ENCODE assay signal across 8 cellular contexts in the genomic region with DNA sequence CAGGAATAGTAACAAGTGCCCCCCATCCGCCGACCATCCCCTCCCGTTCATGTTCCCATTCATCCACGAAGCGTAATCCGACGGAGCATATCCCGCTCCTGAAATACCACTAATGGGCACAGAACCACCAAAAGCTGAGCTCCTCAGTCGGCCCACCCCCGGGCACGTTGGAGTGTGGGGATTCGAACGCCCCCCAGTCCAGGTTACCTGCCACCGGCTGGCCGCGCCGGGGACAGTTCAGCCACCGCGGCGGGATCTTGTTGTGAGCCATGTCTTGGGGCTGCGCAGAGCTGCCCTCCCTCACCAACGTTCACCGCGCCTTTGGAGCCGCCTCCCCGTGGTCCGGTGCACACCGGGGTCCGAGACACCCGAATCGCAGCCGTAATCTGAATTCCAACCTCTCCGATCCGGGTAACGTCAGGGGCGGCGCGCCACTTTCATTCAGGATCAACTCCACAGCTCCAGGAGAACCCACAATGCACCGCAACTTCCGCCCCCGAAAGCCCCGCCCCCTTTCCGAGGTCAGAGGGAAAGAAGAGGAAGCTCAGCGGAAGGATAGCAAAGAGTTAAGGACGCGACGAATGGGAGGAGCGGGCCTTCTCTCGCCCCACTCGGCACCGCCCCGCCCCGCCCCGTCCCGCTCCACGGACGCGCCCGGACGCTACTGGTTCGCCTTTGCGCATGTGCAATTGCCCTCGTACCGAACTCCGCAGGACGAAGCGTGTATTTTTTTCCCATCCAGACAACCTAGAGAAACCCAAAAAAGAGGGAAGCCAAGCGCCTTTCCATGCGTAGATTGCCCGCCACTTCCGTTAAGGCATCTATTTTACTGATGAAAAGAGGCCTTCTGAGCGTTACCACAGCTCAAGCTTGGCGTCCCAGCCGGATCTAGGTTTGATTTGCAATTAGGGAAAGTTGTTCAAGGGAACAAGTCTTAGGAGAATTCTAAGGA. TPM values are rescaled to one million over a fixed set of nuclear protein-coding genes. Genes with fewer than 3 reads are reported as not detected.
DNase-seq lines count a peak whose midpoint lies in the region; ATAC-seq and TF ChIP-seq lines count a peak whose summit lies in the region.

A gene (minus strand): TSS at position 480 of the 952 bp plus-strand sequence. CDS start 209 bp downstream, at position 271.

- H3K36me3 ChIP-seq in HUES64 (ENCODE audit: insufficient read depth, low read length): peaks cover 2% of the 10 kb centered on the region; the same call in 1 of the 2 replicates
- H3K36me3 ChIP-seq in OCI-LY1 (ENCODE audit: insufficient read depth, low read length): peaks cover 6% of the 10 kb centered on the region; the same call in 1 of the 2 replicates

- DNase-seq in Calu3 (peak; percentile 98), endothelial cell (ENCODE audit: low spot score) (peak; percentile 98), mesothelial cell of epicardium (ENCODE audit: low spot score in 2 of 2, unreplicated experiment in 2 of 2) (peak; percentile 97)
- peak; percentile 98 for DNase-seq in activated CD8-positive, alpha-beta memory T cell treated with anti-CD3 and anti-CD28 coated beads, Interleukin-2, amount 50 U/mL, for 4 hours
- DNase-seq in stimulated activated CD8-positive, alpha-beta memory T cell treated with anti-CD3 and anti-CD28 coated beads, Interleukin-15, amount 100 ng/mL, for 48 hours (ENCODE audit: low read depth in 2 of 2): peak; percentile 97 to 98

- no peaks in the 10 kb centered on the region for H3K9me2 ChIP-seq in OCI-LY1 (ENCODE audit: low read depth, low read length)

- CTCF ChIA-PET in Calu3 (lab: Charles Lee): interaction anchor here (0.6 to 1.0 kb wide), 3 partner anchors 19 to 117 kb away, joined by 3 to 4 read pairs (median 4); a partner anchor contains a TSS

- H3K27ac ChIP-seq in HUES64 (ENCODE audit: low read depth, low read length) (peak within 1 kb of the TSS; percentile 69; the same call in 1 of the 2 replicates), OCI-LY1 (ENCODE audit: low read depth, low read length, poor library complexity, severe bottlenecking) (peak within 1 kb of the TSS; percentile 41)

- H2AFZ ChIP-seq in OCI-LY1 (ENCODE audit: low read length): peak within 1 kb of the TSS; percentile 95

- peak; percentile 96 for ATAC-seq in GM21447 (IDR thresholded peaks at IDR 0.05; ENCODE audit: unreplicated experiment)

- 0 out of 2 replicates have a peak, but pooled peaks cover 3% of the 10 kb centered on the region for H3K27me3 ChIP-seq in HUES64 (ENCODE audit: insufficient read depth, low read length)
- no peaks in the 10 kb centered on the region for H3K27me3 ChIP-seq in OCI-LY1 (ENCODE audit: insufficient read depth, low read length)

- no peaks in the 10 kb centered on the region for H3K4me1 ChIP-seq in HUES64 (ENCODE audit: insufficient read depth, low read length)
- H3K4me1 ChIP-seq in OCI-LY1 (ENCODE audit: insufficient read depth, low read length, severe bottlenecking): peaks cover 22% of the 10 kb centered on the region

- WGBS in HUES64: under 1% methylated on average over 74 of the region's 74 CpGs

- H3K36me3 Mint-ChIP-seq in Calu3 (ENCODE audit: insufficient read depth, unreplicated experiment) (peaks cover 31% of the 10 kb centered on the region), endothelial cell (ENCODE audit: low read depth, unreplicated experiment) (peaks cover 12% of the 10 kb centered on the region), mesothelial cell of epicardium (peaks cover 7% of the 10 kb centered on the region)

- no TSS peak for BruUV-seq in Calu3 (replicated peaks; lab: Mats Ljungman, UMichigan)

- intact Hi-C loops in Calu3 (cut with micrococcal nuclease; ENCODE audit: unreplicated experiment): no loop called here

- H3K9me3 ChIP-seq in HUES64 (ENCODE audit: insufficient read depth, low read depth, low read length) (peaks cover 15% of the 10 kb centered on the region), OCI-LY1 (ENCODE audit: low read length) (no peaks in the 10 kb centered on the region)

- no peaks in the 10 kb centered on the region for H3F3A ChIP-seq in OCI-LY1 (ENCODE audit: insufficient read depth, low read length)

- H3K4me3 Mint-ChIP-seq in Calu3 (ENCODE audit: low read depth, unreplicated experiment) (peak within 1 kb of the TSS; percentile 96), endothelial cell (ENCODE audit: unreplicated experiment) (peak within 1 kb of the TSS; percentile 99), mesothelial cell of epicardium (peak within 1 kb of the TSS; percentile 99)

- H3K9me3 Mint-ChIP-seq in Calu3 (ENCODE audit: low read depth, unreplicated experiment): no peaks in the 10 kb centered on the region
- H3K9me3 Mint-ChIP-seq in endothelial cell (ENCODE audit: unreplicated experiment): peaks cover 4% of the 10 kb centered on the region
- H3K9me3 Mint-ChIP-seq in mesothelial cell of epicardium: peaks cover 9% of the 10 kb centered on the region

- H3K4me3 ChIP-seq in HUES64 (ENCODE audit: low read length) (peak within 1 kb of the TSS; percentile 84), OCI-LY1 (ENCODE audit: low read depth, low read length, poor library complexity, severe bottlenecking) (peak within 1 kb of the TSS; percentile 80)

- peak within 1 kb of the TSS; percentile 86 for H3K27ac Mint-ChIP-seq in Calu3 (ENCODE audit: unreplicated experiment)
- peak within 1 kb of the TSS; percentile 70 for H3K27ac Mint-ChIP-seq in endothelial cell (ENCODE audit: unreplicated experiment)
- H3K27ac Mint-ChIP-seq in mesothelial cell of epicardium: peak within 1 kb of the TSS; percentile 97

- H3K4me2 ChIP-seq in OCI-LY1 (ENCODE audit: low read length): peak within 1 kb of the TSS; percentile 92

- H3K4me1 Mint-ChIP-seq in Calu3 (ENCODE audit: low read depth, unreplicated experiment) (peaks cover 17% of the 10 kb centered on the region), endothelial cell (ENCODE audit: unreplicated experiment) (peaks cover 12% of the 10 kb centered on the region), mesothelial cell of epicardium (peaks cover 27% of the 10 kb centered on the region)

- H3K79me2 ChIP-seq in OCI-LY1 (ENCODE audit: insufficient read depth, low read length): peaks cover 45% of the 10 kb centered on the region

- H3K9ac ChIP-seq in HUES64 (ENCODE audit: low read depth, low read length) (peak within 1 kb of the TSS; percentile 79), OCI-LY1 (ENCODE audit: low read length) (peak within 1 kb of the TSS; percentile 90)

- TF ChIP-seq CTCF in Calu3 (IDR thresholded peaks at IDR 0.05; ENCODE audit: unreplicated experiment) (no peak), OCI-LY1 (IDR thresholded peaks at IDR 0.05; ENCODE audit: low read length) (no peak), endothelial cell (IDR thresholded peaks at IDR 0.05; ENCODE audit: unreplicated experiment) (no peak), mesothelial cell of epicardium (IDR thresholded peaks at IDR 0.05; ENCODE audit: unreplicated experiment) (no peak)

- H4K20me1 ChIP-seq in OCI-LY1 (ENCODE audit: insufficient read depth, low read length): no peaks in the 10 kb centered on the region

- no peaks in the 10 kb centered on the region for H3K27me3 Mint-ChIP-seq in Calu3 (ENCODE audit: unreplicated experiment)
- H3K27me3 Mint-ChIP-seq in endothelial cell (ENCODE audit: unreplicated experiment): peaks cover 8% of the 10 kb centered on the region
- no peaks in the 10 kb centered on the region for H3K27me3 Mint-ChIP-seq in mesothelial cell of epicardium (ENCODE audit: low read depth)

RNA-seq across cellular contexts. Expression of the gene that starts here (rescaled TPM):
- total RNA-seq in Calu3 (2022): 19.4 and 21.2 TPM in 2 replicates
- 17.8 TPM for polyA plus RNA-seq in HUES64 (2013, experiment 1 of 2)
- 18.5 TPM for polyA plus RNA-seq in HUES64 (2013, experiment 2 of 2)
- 14.6 TPM for total RNA-seq in endothelial cell (ENCODE audit: unreplicated experiment)
- total RNA-seq in mesothelial cell of epicardium: 15.6 to 16.5 TPM (median 16.0 TPM) in 3 replicates

Comparison
In these comparisons a context has a peak if more than half of its experiments do, and no peak if none do; other contexts are left out.
1. Peak in every context shown above with its lines: DNase-seq, ATAC-seq, H3K4me3 ChIP-seq and H3K27ac ChIP-seq.